In the genomic region with DNA sequence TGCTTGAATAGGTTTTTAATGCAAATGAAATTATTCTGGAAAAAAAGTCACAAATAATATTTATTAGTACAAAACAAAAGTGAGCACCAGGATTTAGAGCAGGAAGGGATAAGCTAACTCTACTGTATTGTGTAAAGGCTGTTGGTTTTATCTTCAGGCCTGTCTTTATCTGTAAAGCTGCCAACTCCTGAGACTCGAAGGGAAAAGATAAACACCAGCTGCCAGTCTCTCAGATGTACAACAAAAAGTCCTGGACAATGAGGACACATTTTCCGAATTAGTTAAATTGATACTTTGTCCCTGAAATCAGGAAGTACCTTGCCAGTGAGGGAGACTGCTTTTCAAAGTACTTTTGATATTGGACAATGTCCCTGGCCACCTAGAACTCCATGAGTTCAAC, we compare ENCODE assay signal across 15 cellular contexts. TPM values are rescaled to one million over a fixed set of nuclear protein-coding genes. Genes with fewer than 3 reads are reported as not detected.
DNase-seq lines count a peak whose midpoint lies in the region; ATAC-seq, FAIRE-seq and TF ChIP-seq lines count a peak whose summit lies in the region.
"Had no signal": no experiment of that assay in that cellular context is flagged by ENCODE, and none has a peak within 500 bp of the region (broad histone marks: within the 10 kb centered on the region; RNA-seq: fewer than 3 reads in every experiment).

No MANE protein-coding gene starts in this region.

- H3K79me1 ChIP-seq in mesendoderm (ENCODE audit: low read length): no peaks in the 10 kb centered on the region

- H3K36me3 ChIP-seq in liver (ENCODE audit: control insufficient read depth in 4 of 4, insufficient read depth in 3 of 4, low read depth in 1 of 4, low read length in 3 of 4): peaks cover 0 to 18% (median 9%) of the 10 kb centered on the region in 4 donors
- no peaks in the 10 kb centered on the region for H3K36me3 ChIP-seq in HepG2 (replicated peaks in 1 of 2; ENCODE audit: control insufficient read depth in 1 of 2, insufficient read depth in 2 of 2, low read length in 2 of 2)
- peaks cover 0 to 2% of the 10 kb centered on the region in 2 experiments for H3K36me3 ChIP-seq in SK-N-SH (replicated peaks in 1 of 2; ENCODE audit: control insufficient read depth in 1 of 2, insufficient read depth in 2 of 2, low read length in 1 of 2)
- H3K36me3 ChIP-seq in heart right ventricle: peaks cover 0 to 68% (median 8%) of the 10 kb centered on the region in 9 donors
- H3K36me3 ChIP-seq in mesendoderm (ENCODE audit: control insufficient read depth, insufficient read depth, low read length): no peaks in the 10 kb centered on the region
- peaks cover 0 to 62% (median 40%) of the 10 kb centered on the region in 4 donors for H3K36me3 ChIP-seq in stomach

- H4K5ac ChIP-seq in mesendoderm (ENCODE audit: low read length): no peak overlapping the region

- in situ Hi-C loops in HepG2 (cut with HindIII; ENCODE audit: extremely low pct_ligation_motif_present, low pct_unique_long_range_greater_than_20kb): no loop called here

- intact Hi-C loops in HepG2 (cut with micrococcal nuclease; ENCODE audit: unreplicated experiment) (no loop called here), heart right ventricle (cut with DNase I) (loop anchor here in 2 of 10 donors (10.0 kb wide), 1 partner anchor 95 kb away; no protein-coding TSS in a partner anchor), dorsolateral prefrontal cortex (cut with DNase I) (no loop called here), stomach (cut with DNase I; ENCODE audit: low total_unique reads) (no loop called here)

- H3K56ac ChIP-seq in mesendoderm (ENCODE audit: low read length): no peak overlapping the region

- no peak overlapping the region for H3K23ac ChIP-seq in mesendoderm (ENCODE audit: low read length)

- TF ChIP-seq CTCF in liver (IDR thresholded peaks at IDR 0.05; ENCODE audit: low read depth, low read length, missing input control) (no peak), HepG2 (CRISPR knock-in tag; IDR thresholded peaks at IDR 0.05) (no peak), SK-N-SH (IDR thresholded peaks at IDR 0.05) (no peak), heart right ventricle (IDR thresholded peaks at IDR 0.05) (no peak), dorsolateral prefrontal cortex (IDR thresholded peaks at IDR 0.05 in 54 of 56, conservative IDR thresholded peaks at IDR 0.05 in 2 of 56; ENCODE audit: low read depth in 1 of 56, partially characterized antibody in 56 of 56) (no peak), stomach (IDR thresholded peaks at IDR 0.05) (no peak)

- H3F3A ChIP-seq in SK-N-SH (replicated peaks; ENCODE audit: insufficient read depth): no peaks in the 10 kb centered on the region

- no peak overlapping the region for H3K27ac ChIP-seq in liver (ENCODE audit: low read depth in 1 of 2, low read length in 2 of 2)
- H3K27ac ChIP-seq in HepG2 (ENCODE audit: extremely low read length, insufficient read depth, low read length): no peak overlapping the region
- peak overlapping the region in 1 of 2 experiments; percentile 62; a peak in 2 of 4 replicates for H3K27ac ChIP-seq in SK-N-SH (ENCODE audit: low read depth in 2 of 2, low read length in 1 of 2)
- H3K27ac ChIP-seq in heart right ventricle: peak overlapping the region in 4 of 10 donors; percentile 18 to 53 (median 28)
- no peak overlapping the region for H3K27ac ChIP-seq in dorsolateral prefrontal cortex
- no peak overlapping the region for H3K27ac ChIP-seq in mesendoderm (ENCODE audit: low read depth, low read length)
- no peak overlapping the region for H3K27ac ChIP-seq in stomach

- H2AK5ac ChIP-seq in mesendoderm (ENCODE audit: low read length): no peak overlapping the region

- no peak overlapping the region for H3K4me3 ChIP-seq in liver (ENCODE audit: low read depth in 1 of 3, low read length in 3 of 3)
- no peak overlapping the region for H3K4me3 ChIP-seq in HepG2 (replicated peaks in 1 of 3; ENCODE audit: insufficient read depth in 1 of 3, low read depth in 2 of 3, low read length in 3 of 3)
- no peak overlapping the region for H3K4me3 ChIP-seq in SK-N-SH (ENCODE audit: low read depth in 2 of 2, low read length in 1 of 2)
- no peak overlapping the region for H3K4me3 ChIP-seq in heart right ventricle
- no peak overlapping the region for H3K4me3 ChIP-seq in dorsolateral prefrontal cortex
- H3K4me3 ChIP-seq in mesendoderm (ENCODE audit: low read length): no peak overlapping the region
- H3K4me3 ChIP-seq in stomach: no peak overlapping the region

- POLR2A ChIA-PET in HepG2 (lab: Yijun Ruan, JAX): no interaction called here
- POLR2A ChIA-PET in SK-N-SH (lab: Yijun Ruan, JAX): no interaction called here

- H3K9ac ChIP-seq in liver (ENCODE audit: low read depth in 1 of 2, low read length in 2 of 2): no peak overlapping the region
- H3K9ac ChIP-seq in HepG2 (ENCODE audit: insufficient read depth, low read depth, low read length): no peak overlapping the region
- no peak overlapping the region for H3K9ac ChIP-seq in SK-N-SH
- H3K9ac ChIP-seq in mesendoderm (ENCODE audit: low read length): no peak overlapping the region

- H4K8ac ChIP-seq in mesendoderm (ENCODE audit: low read depth, low read length): no peak overlapping the region

- H2AFZ ChIP-seq in HepG2 (ENCODE audit: low read length): no peak overlapping the region
- H2AFZ ChIP-seq in SK-N-SH (ENCODE audit: low read depth): peak overlapping the region; percentile 17; the same call in 1 of the 2 replicates

- TF ChIP-seq RAD21 in liver (IDR thresholded peaks at IDR 0.05) (peak in 1 of 2 donors; percentile 13), HepG2 (CRISPR knock-in tag; IDR thresholded peaks at IDR 0.05) (no peak), SK-N-SH (IDR thresholded peaks at IDR 0.05; ENCODE audit: low read length) (no peak)

- no peak for TF ChIP-seq POLR2A in HepG2 (IDR thresholded peaks at IDR 0.05; ENCODE audit: insufficient read depth in 1 of 2, low read depth in 2 of 2, low read length in 2 of 2)
- TF ChIP-seq POLR2A in stomach (IDR thresholded peaks at IDR 0.05): no peak

- no peaks in the 10 kb centered on the region for H3K27me3 ChIP-seq in liver (ENCODE audit: control insufficient read depth in 4 of 4, insufficient read depth in 4 of 4, low read length in 3 of 4)
- H3K27me3 ChIP-seq in HepG2 (ENCODE audit: control insufficient read depth in 1 of 2, insufficient read depth in 2 of 2, low read length in 2 of 2): no peaks in the 10 kb centered on the region
- H3K27me3 ChIP-seq in SK-N-SH (ENCODE audit: insufficient read depth): no peaks in the 10 kb centered on the region
- no peaks in the 10 kb centered on the region for H3K27me3 ChIP-seq in heart right ventricle
- H3K27me3 ChIP-seq in dorsolateral prefrontal cortex: no peaks in the 10 kb centered on the region
- no peaks in the 10 kb centered on the region for H3K27me3 ChIP-seq in mesendoderm (ENCODE audit: insufficient read depth, low read length, poor library complexity)
- H3K27me3 ChIP-seq in stomach: no peaks in the 10 kb centered on the region

- no peaks in the 10 kb centered on the region for H3K9me2 ChIP-seq in SK-N-SH

- no TSS peak for BruUV-seq in HepG2 (replicated peaks; lab: Mats Ljungman, UMichigan)

- no peaks in the 10 kb centered on the region for H3K79me2 ChIP-seq in HepG2 (ENCODE audit: insufficient read depth, low read length)
- no peaks in the 10 kb centered on the region for H3K79me2 ChIP-seq in SK-N-SH (ENCODE audit: insufficient read depth)
- H3K79me2 ChIP-seq in mesendoderm (ENCODE audit: control insufficient read depth, insufficient read depth, low read length): no peaks in the 10 kb centered on the region

- H2BK5ac ChIP-seq in mesendoderm (ENCODE audit: low read length): no peak overlapping the region

- no peak for FAIRE-seq in HepG2 (lab: Jason Lieb, UNC)
- FAIRE-seq: H1, urothelium cell line had no signal

- ATAC-seq in HepG2 (no peak), heart right ventricle (peak in 5 of 8 donors; percentile 37 to 75 (median 53)), HG03469 (IDR thresholded peaks at IDR 0.05; ENCODE audit: unreplicated experiment) (no peak)

- H4K20me1 ChIP-seq in HepG2 (ENCODE audit: insufficient read depth, low read length): no peaks in the 10 kb centered on the region
- no peaks in the 10 kb centered on the region for H4K20me1 ChIP-seq in SK-N-SH (ENCODE audit: insufficient read depth)

- no peak overlapping the region for H2BK120ac ChIP-seq in mesendoderm (ENCODE audit: low read depth, low read length)

- no peak overlapping the region for H3K18ac ChIP-seq in mesendoderm (ENCODE audit: low read length)

- no peak overlapping the region for H2BK15ac ChIP-seq in mesendoderm (replicated peaks; ENCODE audit: low read depth)

- no peak overlapping the region for H3K4ac ChIP-seq in mesendoderm (ENCODE audit: low read depth, low read length)

- WGBS in liver: 21% methylated on average over 2 of the region's 2 CpGs
- WGBS in HepG2 (ENCODE audit: low lambda C conversion rate): 0% methylated on average over 2 of the region's 2 CpGs
- 12% methylated on average over 2 of the region's 2 CpGs for WGBS in SK-N-SH (ENCODE audit: low lambda C conversion rate)
- 11 to 12% methylated on average over 2 of the region's 2 CpGs for WGBS in heart right ventricle, 2 donors
- WGBS in mesendoderm (ENCODE audit: extremely low coverage, insufficient coverage, low lambda C conversion rate): no CpG with 5 or more reads among the region's 2 CpGs
- 17 to 32% (median 25%) methylated on average over 2 of the region's 2 CpGs for WGBS in stomach, 5 donors

- H3K4me2 ChIP-seq in HepG2 (ENCODE audit: low read depth, low read length) (no peak overlapping the region), SK-N-SH (no peak overlapping the region), mesendoderm (ENCODE audit: low read length) (no peak overlapping the region)

- H3K9me3 ChIP-seq in liver (ENCODE audit: control insufficient read depth in 4 of 4, low read length in 3 of 4) (no peaks in the 10 kb centered on the region), HepG2 (ENCODE audit: low read length) (no peaks in the 10 kb centered on the region), SK-N-SH (no peaks in the 10 kb centered on the region), heart right ventricle (no peaks in the 10 kb centered on the region), stomach (no peaks in the 10 kb centered on the region)

- DNase-seq in HepG2 (ENCODE audit: low spot score) (no peak), SK-N-SH (peak; percentile 30), heart right ventricle (no peak), dorsolateral prefrontal cortex (no peak), mesendoderm (no peak), stomach (no peak)
- DNase-seq: activated naive CD4-positive, alpha-beta T cell treated with Interleukin-2 at 50 U/mL for 16 hours; caudate nucleus; NCI-H526; SHP77; stimulated activated CD4-positive, alpha-beta T cell treated with anti-CD3 and anti-CD28 coated beads, Interleukin-1b, Interleukin-23, amount 100 ng/mL, for 48 hours had no signal

- CTCF ChIA-PET in HepG2 (lab: Yijun Ruan, JAX; ENCODE audit: low intra/inter-chr PET ratio, low total read pairs): no interaction called here
- CTCF ChIA-PET in SK-N-SH (lab: Yijun Ruan, JAX): no interaction called here

- H3K4me1 ChIP-seq in liver (ENCODE audit: control insufficient read depth in 4 of 4, insufficient read depth in 4 of 4, low read length in 3 of 4): no peaks in the 10 kb centered on the region
- H3K4me1 ChIP-seq in HepG2 (ENCODE audit: insufficient read depth, low read length): no peaks in the 10 kb centered on the region
- H3K4me1 ChIP-seq in SK-N-SH (ENCODE audit: control insufficient read depth in 1 of 2, insufficient read depth in 2 of 2, low read depth in 1 of 2, low read length in 1 of 2): peaks cover 0 to 3% of the 10 kb centered on the region in 2 experiments; a peak in 1 of 4 replicates
- H3K4me1 ChIP-seq in heart right ventricle: peaks cover 0 to 23% (median 8%) of the 10 kb centered on the region in 9 donors
- H3K4me1 ChIP-seq in mesendoderm (ENCODE audit: control insufficient read depth, low read depth, low read length): no peaks in the 10 kb centered on the region
- peaks cover 0 to 1% (median 0%) of the 10 kb centered on the region in 4 donors for H3K4me1 ChIP-seq in stomach

- no peak for TF ChIP-seq EP300 in HepG2 (IDR thresholded peaks at IDR 0.05; ENCODE audit: low read depth in 2 of 2, low read length in 2 of 2)
- no peak for TF ChIP-seq EP300 in HepG2 (CRISPR knock-in tag; IDR thresholded peaks at IDR 0.05; ENCODE audit: borderline replicate concordance)
- TF ChIP-seq EP300 in SK-N-SH (IDR thresholded peaks at IDR 0.05; ENCODE audit: borderline replicate concordance in 1 of 2, low read depth in 1 of 2, low read length in 1 of 2): peak in 1 of 2 experiments; percentile 57; a peak in 1 of 4 replicates
- TF ChIP-seq EP300 in stomach (IDR thresholded peaks at IDR 0.05): no peak

RNA-seq across cellular contexts. Expression of gene DDX60, which starts 8.8 kb away (rescaled TPM):
- total RNA-seq in liver (10 to 100 TPM in 1 of 2 donors, 1 to 10 TPM in 1; 9.7 to 11.3 TPM), HepG2 (2016; rRNA removed; fragmentation: Illumina TruSeq; extraction: Trizol) (0.18 and 0.35 TPM in 2 replicates), heart right ventricle (10 to 100 TPM in 4 of 10 donors, 1 to 10 TPM in 6; 6.3 to 21.5 (median 8.4) TPM), dorsolateral prefrontal cortex (10 to 100 TPM in 9 of 120 experiments, 1 to 10 TPM in 111; 1.8 to 31.4 (median 6.1) TPM), stomach (10 to 100 TPM in 3 of 5 donors, 1 to 10 TPM in 2; 2.3 to 60.6 (median 12.3) TPM)
- polyA plus RNA-seq in liver (1 to 10 TPM; 2.9 to 4.2 TPM), HepG2 (2011; rRNA removed) (not detected in 2 replicates), SK-N-SH (2012; rRNA removed) (2.7 and 3.1 TPM in 2 replicates), heart right ventricle (1 to 10 TPM; 2.3 to 4.2 TPM), stomach (10 to 100 TPM in 1 of 3 donors, 1 to 10 TPM in 2; 4.9 to 32.4 (median 5.6) TPM)
- total RNA-seq in HepG2 (2016; cell fraction: cytosol; rRNA removed; fragmentation: Illumina TruSeq; extraction: Trizol; ENCODE audit: low read depth): not detected in 2 replicates
- total RNA-seq in HepG2 (2016; cell fraction: insoluble cytoplasmic fraction; rRNA removed; fragmentation: Illumina TruSeq; extraction: Trizol): 0.27 and 0.30 TPM in 2 replicates
- total RNA-seq in HepG2 (2016; cell fraction: membrane; rRNA removed; fragmentation: Illumina TruSeq; extraction: Trizol): 0.03 TPM in 1 of 2 replicates, not detected in the other
- 0.19 and 0.97 TPM in 2 replicates for total RNA-seq in HepG2 (2016; cell fraction: nucleus; rRNA removed; fragmentation: Illumina TruSeq; extraction: Trizol)
- not detected in 2 replicates for polyA plus RNA-seq in HepG2 (2011; cell fraction: cytosol; rRNA removed)
- polyA plus RNA-seq in HepG2 (2011; cell fraction: nucleus; rRNA removed): 0.09 TPM in 1 of 2 replicates, not detected in the other
- 0.19 TPM in 1 of 2 replicates, not detected in the other for polyA plus RNA-seq in HepG2 (2012)
- polyA plus RNA-seq in HepG2 (2016; cell fraction: cytosol; fragmentation: Illumina TruSeq; extraction: Trizol; ENCODE audit: low read depth): not detected in 2 replicates
- 0.04 and 0.24 TPM in 2 replicates for polyA plus RNA-seq in HepG2 (2016; cell fraction: insoluble cytoplasmic fraction; fragmentation: Illumina TruSeq; extraction: Trizol; ENCODE audit: low read depth)
- not detected in 2 replicates for polyA plus RNA-seq in HepG2 (2016; cell fraction: membrane; fragmentation: Illumina TruSeq; extraction: Trizol; ENCODE audit: low read depth)
- not detected in 2 replicates for polyA plus RNA-seq in HepG2 (2016; cell fraction: nucleus; fragmentation: Illumina TruSeq; extraction: Trizol; ENCODE audit: insufficient read depth, low read depth)
- 0.10 and 3.2 TPM in 2 replicates for polyA minus RNA-seq in HepG2 (2011; rRNA and poly(A)+ RNA removed; ENCODE audit: low replicate concordance)
- not detected in 2 replicates for polyA minus RNA-seq in HepG2 (2011; cell fraction: cytosol; rRNA and poly(A)+ RNA removed)
- polyA minus RNA-seq in HepG2 (2011; cell fraction: nucleus; rRNA and poly(A)+ RNA removed): 0.37 TPM in 1 of 2 replicates, not detected in the other
- 3.7 TPM in 2 replicates for polyA plus RNA-seq in SK-N-SH (2012; cell fraction: cytosol; rRNA removed)
- 2.4 and 4.9 TPM in 2 replicates for polyA plus RNA-seq in SK-N-SH (2012; cell fraction: nucleus; rRNA removed)
- 0.34 TPM for polyA plus RNA-seq in mesendoderm (2013, experiment 1 of 2)
- polyA plus RNA-seq in mesendoderm (2013, experiment 2 of 2): 0.41 TPM

Comparison
In these comparisons a context has a peak if more than half of its experiments do, and no peak if none do; other contexts are left out.
1. ATAC-seq: peak in heart right ventricle (5 of 8); none in HepG2 (single experiment) and HG03469 (single experiment).